9 cellular contexts compared by ENCODE assay signal in genomic region chr9:129402341-129402739, GRCh38.
DNase-seq lines count a peak whose midpoint lies in the region; ATAC-seq, FAIRE-seq and TF ChIP-seq lines count a peak whose summit lies in the region.
"Had no signal": no experiment of that assay in that cellular context is flagged by ENCODE, and none has a peak within 500 bp of the region (broad histone marks: within the 10 kb centered on the region; RNA-seq: fewer than 3 reads in every experiment).

No MANE protein-coding gene starts in this region.

- no peak overlapping the region for H3K27ac Mint-ChIP-seq in chondrocyte (ENCODE audit: unreplicated experiment)
- no peak overlapping the region for H3K27ac Mint-ChIP-seq in stimulated activated naive CD8-positive, alpha-beta T cell treated with anti-CD3 and anti-CD28 coated beads, Interleukin-15, amount 100 ng/mL, for 72 hours

- no TSS peak for BruUV-seq in endothelial cell of umbilical vein (replicated peaks; lab: Mats Ljungman, UMichigan)

- H2AFZ ChIP-seq in endothelial cell of umbilical vein (ENCODE audit: low read depth, low read length), result peak overlapping the region; percentile 17

- H4K20me1 ChIP-seq in endothelial cell of umbilical vein (replicated peaks; ENCODE audit: control insufficient read depth, extremely low read depth, insufficient read depth, low read length), result no peaks in the 10 kb centered on the region

- H3K9me1 ChIP-seq in endothelial cell of umbilical vein (replicated peaks; ENCODE audit: control insufficient read depth, extremely low read depth, insufficient read depth, low read length), result no peaks in the 10 kb centered on the region

- no peak for ATAC-seq in GM18867 (IDR thresholded peaks at IDR 0.05; ENCODE audit: unreplicated experiment)
- ATAC-seq in stimulated activated naive CD8-positive, alpha-beta T cell treated with anti-CD3 and anti-CD28 coated beads, Interleukin-15, amount 100 ng/mL, for 72 hours, result no peak

- peaks cover 6% of the 10 kb centered on the region for H3K4me1 Mint-ChIP-seq in chondrocyte (ENCODE audit: low read depth)
- peaks cover 4% of the 10 kb centered on the region for H3K4me1 Mint-ChIP-seq in stimulated activated naive CD8-positive, alpha-beta T cell treated with anti-CD3 and anti-CD28 coated beads, Interleukin-15, amount 100 ng/mL, for 72 hours

- H3K9ac ChIP-seq in endothelial cell of umbilical vein (replicated peaks; ENCODE audit: extremely low read depth, insufficient read depth, low read length), result no peak overlapping the region
- peak overlapping the region; percentile 15 for H3K9ac ChIP-seq in muscle layer of colon (ENCODE audit: low read length)

- no peak overlapping the region for H3K4me2 ChIP-seq in endothelial cell of umbilical vein (ENCODE audit: insufficient read depth, low read length)

- no peaks in the 10 kb centered on the region for H3K36me3 Mint-ChIP-seq in chondrocyte (ENCODE audit: low read depth)

- no peaks in the 10 kb centered on the region for H3K79me2 ChIP-seq in endothelial cell of umbilical vein (ENCODE audit: control insufficient read depth, insufficient read depth, low read length)

- CTCF ChIA-PET in RWPE1 (lab: Yijun Ruan, JAX) (no interaction called here), endothelial cell of umbilical vein (lab: Charles Lee) (interaction anchor here (1.5 kb wide), 1 partner anchor 204 kb away, joined by 4 read pairs; no protein-coding TSS in a partner anchor)

- H3K27me3 ChIP-seq in endothelial cell of umbilical vein (ENCODE audit: control insufficient read depth in 2 of 2, insufficient read depth in 2 of 2, low read length in 2 of 2), result no peaks in the 10 kb centered on the region
- H3K27me3 ChIP-seq in muscle layer of colon (ENCODE audit: control insufficient read depth in 1 of 2, insufficient read depth in 2 of 2, low read length in 2 of 2), result no peaks in the 10 kb centered on the region
- no peaks in the 10 kb centered on the region for H3K27me3 ChIP-seq in tibial artery

- POLR2A ChIA-PET in RWPE1 (lab: Yijun Ruan, JAX; ENCODE audit: low non-redundant PET), result no interaction called here
- POLR2A ChIA-PET in endothelial cell of umbilical vein (lab: Charles Lee), result interaction anchor here (0.7 kb wide), 1 partner anchor 129 kb away, joined by 4 read pairs; no protein-coding TSS in a partner anchor

- no peaks in the 10 kb centered on the region for H3K9me3 Mint-ChIP-seq in chondrocyte (ENCODE audit: low read depth)
- no peaks in the 10 kb centered on the region for H3K9me3 Mint-ChIP-seq in stimulated activated naive CD8-positive, alpha-beta T cell treated with anti-CD3 and anti-CD28 coated beads, Interleukin-15, amount 100 ng/mL, for 72 hours

- no peak for TF ChIP-seq CTCF in RWPE1 (conservative IDR thresholded peaks at IDR 0.05; ENCODE audit: low read depth)
- TF ChIP-seq CTCF in endothelial cell of umbilical vein (IDR thresholded peaks at IDR 0.05; ENCODE audit: extremely low read depth in 1 of 2, insufficient read depth in 1 of 2, low read depth in 1 of 2, low read length in 2 of 2), result no peak
- TF ChIP-seq CTCF in tibial artery (IDR thresholded peaks at IDR 0.05), result no peak
- TF ChIP-seq CTCF in chondrocyte (IDR thresholded peaks at IDR 0.05), result no peak

- H3K9me3 ChIP-seq in endothelial cell of umbilical vein (replicated peaks; ENCODE audit: control insufficient read depth, insufficient read depth, low read length) (no peaks in the 10 kb centered on the region), muscle layer of colon (ENCODE audit: low read length) (no peaks in the 10 kb centered on the region), tibial artery (no peaks in the 10 kb centered on the region)

- dilution Hi-C loops in endothelial cell of umbilical vein (cut with MboI; ENCODE audit: extremely low pct_ligation_motif_present, low sequenced_read_pairs), result no loop called here

- no peak overlapping the region for H3K4me3 ChIP-seq in endothelial cell of umbilical vein (replicated peaks in 1 of 3; ENCODE audit: insufficient read depth in 1 of 3, low read depth in 1 of 3, low read length in 3 of 3)
- peak overlapping the region in 1 of 2 donors; percentile 43 for H3K4me3 ChIP-seq in muscle layer of colon (ENCODE audit: low read depth in 1 of 2, low read length in 2 of 2)
- H3K4me3 ChIP-seq in tibial artery, result peak overlapping the region; percentile 30 to 31

- DNase-seq in RWPE1 (ENCODE audit: low spot score), result no peak
- peak; percentile 14 for DNase-seq in endothelial cell of umbilical vein (ENCODE audit: low read depth, low spot score)
- no peak for DNase-seq in tibial artery
- no peak for DNase-seq in chondrocyte (ENCODE audit: low spot score)
- no peak for DNase-seq in stimulated activated naive CD8-positive, alpha-beta T cell treated with anti-CD3 and anti-CD28 coated beads, Interleukin-15, amount 100 ng/mL, for 72 hours
- no peak for DNase-seq in DMS53 treated with DMSO at 0.1 percent for 48 hours (lab: John Stamatoyannopoulos, UW; ENCODE audit: unreplicated experiment)
- DNase-seq: NCI-H1436 treated with DMSO at 0.1 percent for 48 hours had no signal

- 0 out of 2 replicates have a peak overlapping the region, but pooled peaks have one; percentile 8 for H3K27ac ChIP-seq in RWPE1
- no peak overlapping the region for H3K27ac ChIP-seq in endothelial cell of umbilical vein (ENCODE audit: insufficient read depth, low read depth, low read length)
- peak overlapping the region; percentile 78 for H3K27ac ChIP-seq in muscle layer of colon (ENCODE audit: low read depth, low read length)
- peak overlapping the region; percentile 60 to 73 for H3K27ac ChIP-seq in tibial artery

- no peaks in the 10 kb centered on the region for H3K36me3 ChIP-seq in endothelial cell of umbilical vein (ENCODE audit: control insufficient read depth in 2 of 2, extremely low read depth in 1 of 2, insufficient read depth in 2 of 2, low read length in 2 of 2)
- H3K36me3 ChIP-seq in muscle layer of colon (ENCODE audit: insufficient read depth, low read length), result no peaks in the 10 kb centered on the region
- H3K36me3 ChIP-seq in tibial artery, result no peaks in the 10 kb centered on the region

- H3K27me3 Mint-ChIP-seq in chondrocyte (ENCODE audit: low read depth), result no peaks in the 10 kb centered on the region
- no peaks in the 10 kb centered on the region for H3K27me3 Mint-ChIP-seq in stimulated activated naive CD8-positive, alpha-beta T cell treated with anti-CD3 and anti-CD28 coated beads, Interleukin-15, amount 100 ng/mL, for 72 hours

- no peak overlapping the region for H3K4me3 Mint-ChIP-seq in chondrocyte (ENCODE audit: unreplicated experiment)
- no peak overlapping the region for H3K4me3 Mint-ChIP-seq in stimulated activated naive CD8-positive, alpha-beta T cell treated with anti-CD3 and anti-CD28 coated beads, Interleukin-15, amount 100 ng/mL, for 72 hours

- TF ChIP-seq POLR2A in endothelial cell of umbilical vein (IDR thresholded peaks at IDR 0.05; ENCODE audit: low read depth, low read length), result no peak

- intact Hi-C loops in endothelial cell of umbilical vein (cut with micrococcal nuclease), result no loop called here
- intact Hi-C loops in tibial artery (cut with DNase I; ENCODE audit: low total_unique reads), result no loop called here

- FAIRE-seq in endothelial cell of umbilical vein (lab: Jason Lieb, UNC), result no peak

- H3K4me1 ChIP-seq in endothelial cell of umbilical vein (ENCODE audit: control insufficient read depth, extremely low read depth, insufficient read depth, low read length) (no peaks in the 10 kb centered on the region), muscle layer of colon (ENCODE audit: insufficient read depth, low read length) (peaks cover 17% of the 10 kb centered on the region), tibial artery (peaks cover 4 to 24% (median 15%) of the 10 kb centered on the region in 4 donors)

TF ChIP-seq in endothelial cell of umbilical vein, 7 proteins besides CTCF, POLR2A, EP300 and RAD21:
- no peak for TF ChIP-seq POLR2AphosphoS5 (IDR thresholded peaks at IDR 0.05; ENCODE audit: insufficient read depth, low read depth, low read length)
- no peak for TF ChIP-seq FOS (IDR thresholded peaks at IDR 0.05; ENCODE audit: borderline replicate concordance, insufficient read depth, low read length)
- TF ChIP-seq MAX (IDR thresholded peaks at IDR 0.05; ENCODE audit: insufficient read depth, insufficient read length), result no peak
- TF ChIP-seq MYC (IDR thresholded peaks at IDR 0.05; ENCODE audit: low read depth, low read length), result no peak
- no peak for TF ChIP-seq JUN (IDR thresholded peaks at IDR 0.05; ENCODE audit: borderline replicate concordance, insufficient read depth, insufficient read length, low read depth)
- no peak for TF ChIP-seq GATA2 (IDR thresholded peaks at IDR 0.05; ENCODE audit: insufficient read depth, insufficient read length, low read depth, low read length)
- no peak for TF ChIP-seq EZH2 (IDR thresholded peaks at IDR 0.05; ENCODE audit: borderline replicate concordance, low read depth, low read length, severe bottlenecking)
TF ChIP-seq in endothelial cell of umbilical vein: peak in this region for 0.

Comparison
In these comparisons a context has a peak if more than half of its experiments do, and no peak if none do; other contexts are left out.
1. H3K4me3 ChIP-seq: peak in tibial artery (2 of 2); none in endothelial cell of umbilical vein (0 of 3).